In genomic region chr19:4343845-4344713, GRCh38 we compare ENCODE assay signal across 8 cellular contexts. TPM values are rescaled to one million over a fixed set of nuclear protein-coding genes. Genes with fewer than 3 reads are reported as not detected.
DNase-seq lines count a peak whose midpoint lies in the region; ATAC-seq and TF ChIP-seq lines count a peak whose summit lies in the region.

No MANE protein-coding gene starts in this region.

- H2AK9ac ChIP-seq in IMR-90 (replicated peaks; ENCODE audit: low read depth, low read length, poor library complexity), result peak overlapping the region; percentile 96

- TF ChIP-seq CTCF in AG04449 (IDR thresholded peaks at IDR 0.05; ENCODE audit: insufficient read depth, low read length, missing control alignments) (no peak), IMR-90 (conservative IDR thresholded peaks at IDR 0.05; ENCODE audit: low read depth, low read length) (no peak), brain microvascular endothelial cell (IDR thresholded peaks at IDR 0.05; ENCODE audit: low read depth, low read length, missing control alignments) (no peak)

- dilution Hi-C loops in IMR-90 (cut with HindIII; ENCODE audit: low sequenced_read_pairs, unreplicated experiment), result no loop called here

- no peaks in the 10 kb centered on the region for H3K9me1 ChIP-seq in IMR-90 (ENCODE audit: insufficient read depth, low read length)

- peak overlapping the region; percentile 100 for H3K4me2 ChIP-seq in IMR-90 (ENCODE audit: low read depth, low read length)

- no peak overlapping the region for H2BK5ac ChIP-seq in IMR-90 (ENCODE audit: low read depth, low read length, poor library complexity, severe bottlenecking)

- peak overlapping the region; percentile 56; the same call in 1 of the 2 replicates for H3K23ac ChIP-seq in IMR-90 (ENCODE audit: low read depth, low read length)

- H2BK20ac ChIP-seq in IMR-90 (ENCODE audit: low read depth, low read length), result no peak overlapping the region

- peak overlapping the region; percentile 94 for H2AFZ ChIP-seq in IMR-90 (replicated peaks; ENCODE audit: low read length, poor library complexity)

- H3K79me1 ChIP-seq in IMR-90 (ENCODE audit: low read depth in 1 of 2, low read length in 2 of 2), result peaks cover 7 to 11% of the 10 kb centered on the region in 2 experiments; a peak in 2 of 4 replicates

- H2BK15ac ChIP-seq in IMR-90 (ENCODE audit: low read depth, low read length), result no peak overlapping the region

- in situ Hi-C loops in IMR-90 (cut with MboI; ENCODE audit: low sequenced_read_pairs) (no loop called here), brain microvascular endothelial cell (cut with HindIII; ENCODE audit: low pct_ligation_motif_present, low sequenced_read_pairs) (no loop called here)

- 3% methylated on average over 8 of the region's 45 CpGs; no CpG with 5 or more reads in 1 of the 2 experiments for WGBS in IMR-90 (ENCODE audit: extremely low coverage in 2 of 2, insufficient read length in 1 of 2), 2 experiments

- H3K36me3 ChIP-seq in IMR-90 (ENCODE audit: control insufficient read depth, insufficient read depth, low read length) (peaks cover 7% of the 10 kb centered on the region), brain microvascular endothelial cell (replicated peaks) (no peaks in the 10 kb centered on the region), mucosa of rectum (ENCODE audit: control insufficient read depth in 2 of 2, insufficient read depth in 2 of 2, low read length in 2 of 2) (peaks cover 3 to 7% of the 10 kb centered on the region in 2 donors)

- H4K20me1 ChIP-seq in IMR-90 (ENCODE audit: insufficient read depth, low read length), result no peaks in the 10 kb centered on the region

- H4K8ac ChIP-seq in IMR-90 (ENCODE audit: low read depth in 2 of 2, low read length in 2 of 2), result peak overlapping the region in 1 of 2 experiments; percentile 75; a peak in 1 of 4 replicates

- no peak for TF ChIP-seq POLR2A in IMR-90 (IDR thresholded peaks at IDR 0.05; ENCODE audit: low read depth, low read length)

- no peak for DNase-seq in AG04449 (ENCODE audit: low read depth, low spot score)
- DNase-seq in IMR-90, result no peak
- DNase-seq in brain microvascular endothelial cell, result no peak
- DNase-seq in UCSD-AML1 (lab: John Stamatoyannopoulos, UW; ENCODE audit: unreplicated experiment), result no peak

- peak; percentile 1 for ATAC-seq in IMR-90 (ENCODE audit: low read depth)
- ATAC-seq in HG03469 (IDR thresholded peaks at IDR 0.05; ENCODE audit: unreplicated experiment), result no peak
- no peak for ATAC-seq in GM21390 (IDR thresholded peaks at IDR 0.05; ENCODE audit: unreplicated experiment)
- ATAC-seq in GM19463 (IDR thresholded peaks at IDR 0.05; ENCODE audit: unreplicated experiment), result no peak

- H3K4me3 ChIP-seq in AG04449 (ENCODE audit: low read depth, low read length), result peak overlapping the region; percentile 89
- H3K4me3 ChIP-seq in IMR-90 (ENCODE audit: insufficient read depth, low read depth, low read length), result peak overlapping the region; percentile 81
- peak overlapping the region; percentile 65 for H3K4me3 ChIP-seq in brain microvascular endothelial cell (ENCODE audit: low read depth, low read length)
- H3K4me3 ChIP-seq in mucosa of rectum (ENCODE audit: low read length in 2 of 2), result peak overlapping the region; percentile 74 to 97

- no TSS peak for BruUV-seq in IMR-90 (replicated peaks; lab: Mats Ljungman, UMichigan)

- H3K14ac ChIP-seq in IMR-90 (replicated peaks; ENCODE audit: low read depth, low read length), result 0 out of 2 replicates have a peak overlapping the region, but pooled peaks have one; percentile 50

- H3K9me3 ChIP-seq in IMR-90 (ENCODE audit: control insufficient read depth, insufficient read depth, low read length) (no peaks in the 10 kb centered on the region), mucosa of rectum (ENCODE audit: control insufficient read depth in 2 of 2, low read length in 2 of 2) (no peaks in the 10 kb centered on the region)

- H3K9ac ChIP-seq in IMR-90 (ENCODE audit: low read depth, low read length), result peak overlapping the region; percentile 74
- H3K9ac ChIP-seq in mucosa of rectum (ENCODE audit: low read depth in 1 of 2, low read length in 2 of 2), result peak overlapping the region; percentile 47 to 83

- no peak overlapping the region for H3K56ac ChIP-seq in IMR-90 (ENCODE audit: extremely low read depth, insufficient read depth, low read length)

- no peak overlapping the region for H2BK120ac ChIP-seq in IMR-90 (ENCODE audit: low read depth, low read length)

- CTCF ChIA-PET in AG04449 (lab: Yijun Ruan, JAX), result interaction anchor here (1.0 to 4.7 kb wide), 10 partner anchors 9 to 78 kb away, joined by 3 to 68 read pairs (median 6); partner anchors contain the start of gene SH3GL1
- CTCF ChIA-PET in IMR-90 (lab: Yijun Ruan, JAX), result interaction anchor here (0.7 to 3.1 kb wide), 3 partner anchors 8 to 76 kb away, joined by 3 to 29 read pairs (median 3); no protein-coding TSS in a partner anchor

- H2AK5ac ChIP-seq in IMR-90 (ENCODE audit: low read depth, low read length), result no peak overlapping the region

- no peak overlapping the region for H3K4ac ChIP-seq in IMR-90 (ENCODE audit: low read depth, low read length)

- H4K5ac ChIP-seq in IMR-90 (ENCODE audit: low read depth, low read length), result no peak overlapping the region

- H3K4me1 ChIP-seq in IMR-90 (ENCODE audit: control insufficient read depth, insufficient read depth, low read length) (peaks cover 7% of the 10 kb centered on the region), mucosa of rectum (ENCODE audit: control insufficient read depth in 2 of 2, insufficient read depth in 2 of 2, low read length in 2 of 2) (peaks cover 15 to 29% of the 10 kb centered on the region in 2 donors)

- TF ChIP-seq RAD21 in IMR-90 (IDR thresholded peaks at IDR 0.05; ENCODE audit: low read length), result no peak

- no peak overlapping the region for H3K18ac ChIP-seq in IMR-90 (ENCODE audit: low read depth, low read length)

- H3K27ac ChIP-seq in IMR-90 (ENCODE audit: insufficient read depth, low read length) (peak overlapping the region; percentile 29; the same call in 1 of the 2 replicates), brain microvascular endothelial cell (no peak overlapping the region), mucosa of rectum (ENCODE audit: low read depth in 2 of 2, low read length in 2 of 2) (peak overlapping the region in 1 of 2 donors; percentile 98)

- H3K27me3 ChIP-seq in IMR-90 (ENCODE audit: control insufficient read depth, insufficient read depth, low read length), result no peaks in the 10 kb centered on the region
- no peaks in the 10 kb centered on the region for H3K27me3 ChIP-seq in brain microvascular endothelial cell (replicated peaks)
- H3K27me3 ChIP-seq in mucosa of rectum (ENCODE audit: control insufficient read depth in 2 of 2, insufficient read depth in 2 of 2, low read length in 2 of 2), result no peaks in the 10 kb centered on the region

- no peak overlapping the region for H4K91ac ChIP-seq in IMR-90 (ENCODE audit: insufficient read depth, low read depth, low read length)

- intact Hi-C loops in IMR-90 (cut with micrococcal nuclease), result no loop called here

- POLR2A ChIA-PET in AG04449 (lab: Yijun Ruan, JAX), result interaction anchor here (1.0 kb wide), 1 partner anchor 9 kb away, joined by 6 read pairs; no protein-coding TSS in a partner anchor
- POLR2A ChIA-PET in IMR-90 (lab: Charles Lee; ENCODE audit: unreplicated experiment), result no interaction called here

TF ChIP-seq in IMR-90, 13 proteins besides CTCF, POLR2A, EP300 and RAD21:
- TF ChIP-seq RCOR1 (IDR thresholded peaks at IDR 0.05; ENCODE audit: insufficient replicate concordance, low read length) (no peak), CHD1 (IDR thresholded peaks at IDR 0.05; ENCODE audit: low read depth, low read length) (no peak), FOS (IDR thresholded peaks at IDR 0.05; ENCODE audit: low read depth, low read length) (no peak), MAZ (IDR thresholded peaks at IDR 0.05; ENCODE audit: borderline replicate concordance, low read depth, low read length) (no peak), USF2 (IDR thresholded peaks at IDR 0.05; ENCODE audit: low read depth, low read length) (no peak), MAFK (IDR thresholded peaks at IDR 0.05; ENCODE audit: low read depth, low read length) (no peak), BHLHE40 (IDR thresholded peaks at IDR 0.05; ENCODE audit: low read depth, low read length) (no peak), NFE2L2 (IDR thresholded peaks at IDR 0.05; ENCODE audit: low read depth, low read length) (no peak), CEBPB (IDR thresholded peaks at IDR 0.05; ENCODE audit: low read depth, low read length) (no peak)
TF ChIP-seq in IMR-90: peak in this region for 0.

RNA-seq across cellular contexts. Expression of gene MPND, which starts 0.7 kb away (rescaled TPM):
- 2.3 and 3.3 TPM in 2 replicates for total RNA-seq in IMR-90 (2012; rRNA removed)
- 8.1 and 9.8 TPM in 2 replicates for polyA plus RNA-seq in IMR-90 (2012; rRNA removed)
- polyA plus RNA-seq in IMR-90 (2012; cell fraction: cytosol; rRNA removed), result 12.5 and 13.1 TPM in 2 replicates
- polyA plus RNA-seq in IMR-90 (2012; cell fraction: nucleus; rRNA removed; ENCODE audit: low replicate concordance), result 4.6 and 9.8 TPM in 2 replicates

RNA-seq across cellular contexts. Expression of gene STAP2, which starts 5.5 kb away (rescaled TPM):
- total RNA-seq in IMR-90 (2012; rRNA removed), result 1.3 and 1.4 TPM in 2 replicates
- 3.2 and 3.4 TPM in 2 replicates for polyA plus RNA-seq in IMR-90 (2012; rRNA removed)
- 7.1 and 7.7 TPM in 2 replicates for polyA plus RNA-seq in IMR-90 (2012; cell fraction: cytosol; rRNA removed)
- polyA plus RNA-seq in IMR-90 (2012; cell fraction: nucleus; rRNA removed; ENCODE audit: low replicate concordance), result 10.0 and 17.1 TPM in 2 replicates

RNA-seq across cellular contexts. Expression of gene FSD1, which starts 39.7 kb away (rescaled TPM):
- total RNA-seq in IMR-90 (2012; rRNA removed), result 17.4 and 19.2 TPM in 2 replicates
- polyA plus RNA-seq in IMR-90 (2012; rRNA removed), result 23.4 and 24.4 TPM in 2 replicates
- 14.6 and 37.7 TPM in 2 replicates for polyA plus RNA-seq in IMR-90 (2012; cell fraction: cytosol; rRNA removed)
- 53.7 and 112 TPM in 2 replicates for polyA plus RNA-seq in IMR-90 (2012; cell fraction: nucleus; rRNA removed; ENCODE audit: low replicate concordance)

RNA-seq across cellular contexts. Expression of gene TMIGD2, which starts 41.9 kb away (rescaled TPM):
- total RNA-seq in IMR-90 (2012; rRNA removed), result not detected in 2 replicates
- polyA plus RNA-seq in IMR-90 (2012; rRNA removed), result not detected in 2 replicates
- polyA plus RNA-seq in IMR-90 (2012; cell fraction: cytosol; rRNA removed), result not detected in 2 replicates
- 0.07 TPM in 1 of 2 replicates, not detected in the other for polyA plus RNA-seq in IMR-90 (2012; cell fraction: nucleus; rRNA removed; ENCODE audit: low replicate concordance)

RNA-seq across cellular contexts. Expression of gene SH3GL1, which starts 56.3 kb away (rescaled TPM):
- total RNA-seq in IMR-90 (2012; rRNA removed), result 28.1 and 32.2 TPM in 2 replicates
- 138 and 161 TPM in 2 replicates for polyA plus RNA-seq in IMR-90 (2012; rRNA removed)
- polyA plus RNA-seq in IMR-90 (2012; cell fraction: cytosol; rRNA removed), result 103 and 170 TPM in 2 replicates
- 93.0 and 160 TPM in 2 replicates for polyA plus RNA-seq in IMR-90 (2012; cell fraction: nucleus; rRNA removed; ENCODE audit: low replicate concordance)
